ENCODE assay signal across 25 cellular contexts in genomic region chr15:25415217-25415616, GRCh38. TPM values are rescaled to one million over a fixed set of nuclear protein-coding genes. Genes with fewer than 3 reads are reported as not detected.
DNase-seq lines count a peak whose midpoint lies in the region; ATAC-seq and TF ChIP-seq lines count a peak whose summit lies in the region.
"Had no signal": no experiment of that assay in that cellular context is flagged by ENCODE, and none has a peak within 500 bp of the region (broad histone marks: within the 10 kb centered on the region; RNA-seq: fewer than 3 reads in every experiment).

No MANE protein-coding gene starts in this region.

- no peaks in the 10 kb centered on the region for H3K36me3 Mint-ChIP-seq in MCF 10A (ENCODE audit: insufficient read depth, unreplicated experiment)
- H3K36me3 Mint-ChIP-seq in IgD-negative memory B cell = peaks cover 8% of the 10 kb centered on the region
- H3K36me3 Mint-ChIP-seq in effector memory CD8-positive, alpha-beta T cell (ENCODE audit: insufficient read depth) = peaks cover 3% of the 10 kb centered on the region
- peaks cover 11% of the 10 kb centered on the region for H3K36me3 Mint-ChIP-seq in natural killer cell treated with Interleukin-12 subunit alpha and Interleukin-12 subunit beta and Interleukin-15 and Interleukin-18, amount 100 ng/mL, for 72 hours

- no peaks in the 10 kb centered on the region for H3K27me3 ChIP-seq in breast epithelium
- H3K27me3 ChIP-seq in H7 (ENCODE audit: control insufficient read depth, insufficient read depth, low read length) = no peaks in the 10 kb centered on the region

- peaks cover 0 to 5% of the 10 kb centered on the region in 2 donors for H3K9me3 ChIP-seq in breast epithelium
- H3K9me3 ChIP-seq: Caco-2 had no signal

- H3K4me1 ChIP-seq in breast epithelium = no peaks in the 10 kb centered on the region
- H3K4me1 ChIP-seq: A549, Caco-2 had no signal

- ATAC-seq in effector memory CD8-positive, alpha-beta T cell (replicated peaks) = no peak
- ATAC-seq in natural killer cell treated with Interleukin-12 subunit alpha and Interleukin-12 subunit beta and Interleukin-15 and Interleukin-18, amount 100 ng/mL, for 72 hours = no peak
- ATAC-seq in GM21367 (IDR thresholded peaks at IDR 0.05; ENCODE audit: unreplicated experiment) = no peak
- ATAC-seq: A549, Panc1 had no signal

- TF ChIP-seq POLR2A in breast epithelium (IDR thresholded peaks at IDR 0.05) = no peak

- H3K9me3 Mint-ChIP-seq in MCF 10A (ENCODE audit: unreplicated experiment) (peaks cover 8% of the 10 kb centered on the region), IgD-negative memory B cell (peaks cover 3 to 10% (median 3%) of the 10 kb centered on the region in 3 donors)
- no peaks in the 10 kb centered on the region for H3K9me3 Mint-ChIP-seq in effector memory CD8-positive, alpha-beta T cell
- no peaks in the 10 kb centered on the region for H3K9me3 Mint-ChIP-seq in natural killer cell treated with Interleukin-12 subunit alpha and Interleukin-12 subunit beta and Interleukin-15 and Interleukin-18, amount 100 ng/mL, for 72 hours
- H3K9me3 Mint-ChIP-seq: H9 had no signal

- H3K27ac Mint-ChIP-seq in MCF 10A (ENCODE audit: low read depth, unreplicated experiment) (peak overlapping the region; percentile 41), IgD-negative memory B cell (peak overlapping the region in 2 of 3 donors; percentile 4 to 42)
- H3K27ac Mint-ChIP-seq in effector memory CD8-positive, alpha-beta T cell = no peak overlapping the region
- H3K27ac Mint-ChIP-seq in natural killer cell treated with Interleukin-12 subunit alpha and Interleukin-12 subunit beta and Interleukin-15 and Interleukin-18, amount 100 ng/mL, for 72 hours = peak overlapping the region in 1 of 2 donors; percentile 2
- H3K27ac Mint-ChIP-seq: B cell, H9 had no signal

- CTCF ChIA-PET in MCF 10A (lab: Yijun Ruan, JAX) = interaction anchor here (0.7 kb wide), 1 partner anchor 13 kb away, joined by 4 read pairs; no protein-coding TSS in a partner anchor

- H3K4me1 Mint-ChIP-seq in MCF 10A (ENCODE audit: insufficient read depth, unreplicated experiment) (peaks cover 35% of the 10 kb centered on the region), IgD-negative memory B cell (peaks cover 43 to 69% (median 65%) of the 10 kb centered on the region in 3 donors)
- H3K4me1 Mint-ChIP-seq in effector memory CD8-positive, alpha-beta T cell (ENCODE audit: low read depth in 2 of 2) = peaks cover 50 to 81% of the 10 kb centered on the region in 2 donors
- H3K4me1 Mint-ChIP-seq in natural killer cell treated with Interleukin-12 subunit alpha and Interleukin-12 subunit beta and Interleukin-15 and Interleukin-18, amount 100 ng/mL, for 72 hours (ENCODE audit: low read depth in 2 of 2) = peaks cover 47 to 54% of the 10 kb centered on the region in 2 donors

- H3K27ac ChIP-seq in breast epithelium = no peak overlapping the region
- H3K27ac ChIP-seq: A549 had no signal

- H3K27me3 Mint-ChIP-seq in MCF 10A (ENCODE audit: insufficient read depth, unreplicated experiment) (no peaks in the 10 kb centered on the region), IgD-negative memory B cell (no peaks in the 10 kb centered on the region)
- H3K27me3 Mint-ChIP-seq in effector memory CD8-positive, alpha-beta T cell = no peaks in the 10 kb centered on the region
- no peaks in the 10 kb centered on the region for H3K27me3 Mint-ChIP-seq in natural killer cell treated with Interleukin-12 subunit alpha and Interleukin-12 subunit beta and Interleukin-15 and Interleukin-18, amount 100 ng/mL, for 72 hours
- H3K27me3 Mint-ChIP-seq: B cell had no signal

- H3K36me3 ChIP-seq in breast epithelium = no peaks in the 10 kb centered on the region
- no peaks in the 10 kb centered on the region for H3K36me3 ChIP-seq in H7 (replicated peaks; ENCODE audit: control insufficient read depth, insufficient read depth, low read length)

- no peak for DNase-seq in MCF 10A (ENCODE audit: unreplicated experiment)
- no peak for DNase-seq in breast epithelium (ENCODE audit: low spot score in 2 of 2)
- DNase-seq in effector memory CD8-positive, alpha-beta T cell = no peak
- DNase-seq in natural killer cell treated with Interleukin-12 subunit alpha and Interleukin-12 subunit beta and Interleukin-15 and Interleukin-18, amount 100 ng/mL, for 72 hours (ENCODE audit: low spot score) = no peak
- no peak for DNase-seq in midbrain (lab: John Stamatoyannopoulos, UW)
- DNase-seq in H7 = no peak
- DNase-seq: Caco-2; H9; KG1; MV-4-11; NCI-H1694; NCI-H2081; NCI-H2171; NCI-H345; NCI-H524; NCI-H774; NK-92 treated with Interleukin-12 subunit alpha and Interleukin-12 subunit beta, amount 100 ng/mL, for 24 hours; SIG-M5; SK-N-SH had no signal

- POLR2A ChIA-PET in MCF 10A (lab: Yijun Ruan, JAX) = interaction anchor here (0.7 to 2.1 kb wide), 7 partner anchors 8 to 1797 kb away, joined by 3 to 6 read pairs (median 3); no protein-coding TSS in a partner anchor

- H3K4me3 Mint-ChIP-seq in MCF 10A (ENCODE audit: unreplicated experiment) = no peak overlapping the region
- H3K4me3 Mint-ChIP-seq in IgD-negative memory B cell = peak overlapping the region in 2 of 4 donors; percentile 32 to 58
- H3K4me3 Mint-ChIP-seq in effector memory CD8-positive, alpha-beta T cell = peak overlapping the region; percentile 1 to 39
- peak overlapping the region; percentile 2 for H3K4me3 Mint-ChIP-seq in natural killer cell treated with Interleukin-12 subunit alpha and Interleukin-12 subunit beta and Interleukin-15 and Interleukin-18, amount 100 ng/mL, for 72 hours
- H3K4me3 Mint-ChIP-seq: B cell, CD14-positive monocyte, H9 had no signal

- TF ChIP-seq CTCF in MCF 10A (IDR thresholded peaks at IDR 0.05; ENCODE audit: unreplicated experiment) (no peak), breast epithelium (IDR thresholded peaks at IDR 0.05) (no peak)

- intact Hi-C loops in MCF 10A (cut with micrococcal nuclease) (no loop called here), breast epithelium (cut with DNase I; ENCODE audit: low total_unique reads) (no loop called here)

- H3K4me3 ChIP-seq in breast epithelium = no peak overlapping the region
- H3K4me3 ChIP-seq in H7 (ENCODE audit: insufficient read depth, low read depth, low read length) = no peak overlapping the region
- H3K4me3 ChIP-seq: A549 had no signal

- BruUV-seq in MCF 10A (replicated peaks; lab: Mats Ljungman, UMichigan) = no TSS peak

RNA-seq across cellular contexts. Expression of gene UBE3A, which starts 23.6 kb away (rescaled TPM):
- 81.2 and 101 TPM in 2 replicates for total RNA-seq in MCF 10A (2022)
- total RNA-seq in breast epithelium = 100 to 1,000 TPM in 1 of 3 donors, 10 to 100 TPM in 2; 60.2 to 103 (median 80.0) TPM
- polyA plus RNA-seq in IgD-negative memory B cell = 102 TPM
- 100 to 1,000 TPM; 122 to 148 TPM for total RNA-seq in natural killer cell treated with Interleukin-12 subunit alpha and Interleukin-12 subunit beta and Interleukin-15 and Interleukin-18, amount 100 ng/mL, for 72 hours
- 51.6 and 65.0 TPM in 2 replicates for total RNA-seq in H7 (2014; rRNA removed; shearing (Covaris generic))

Comparison
In these comparisons a context has a peak if more than half of its experiments do, and no peak if none do; other contexts are left out.
1. H3K27ac Mint-ChIP-seq: peak in MCF 10A (single experiment) and IgD-negative memory B cell (2 of 3); none in effector memory CD8-positive, alpha-beta T cell (0 of 2).